Comparison of ENCODE assay signal across 17 cellular contexts in genomic region chr5:158876263-158876942, GRCh38.
DNase-seq lines count a peak whose midpoint lies in the region; ATAC-seq, FAIRE-seq and TF ChIP-seq lines count a peak whose summit lies in the region.
"Had no signal": no experiment of that assay in that cellular context is flagged by ENCODE, and none has a peak within 500 bp of the region (broad histone marks: within the 10 kb centered on the region; RNA-seq: fewer than 3 reads in every experiment).

No MANE protein-coding gene starts in this region.

- H3K4me1 ChIP-seq in esophagus muscularis mucosa, result peaks cover 14 to 35% (median 31%) of the 10 kb centered on the region in 4 donors

- peak overlapping the region; percentile 84 for H3K27ac Mint-ChIP-seq in stimulated activated memory B cell treated with anti-CD40 and anti-IgM and Interleukin-4, amounts not matched to agents 10 μg/mL and 1 μg/mL and 100 μg/mL, for 72 hours

- no peaks in the 10 kb centered on the region for H3K27me3 ChIP-seq in GM06990 (replicated peaks; ENCODE audit: control insufficient read depth, insufficient read depth, low read length)
- peaks cover 0 to 5% (median 2%) of the 10 kb centered on the region in 4 donors for H3K27me3 ChIP-seq in esophagus muscularis mucosa

- no peak for ATAC-seq in stimulated activated memory B cell treated with anti-CD40 and anti-IgM and Interleukin-4, amounts not matched to agents 10 μg/mL and 1 μg/mL and 100 μg/mL, for 72 hours
- ATAC-seq in GM19467 (IDR thresholded peaks at IDR 0.05; ENCODE audit: unreplicated experiment), result no peak

- no peaks in the 10 kb centered on the region for H3K27me3 Mint-ChIP-seq in stimulated activated memory B cell treated with anti-CD40 and anti-IgM and Interleukin-4, amounts not matched to agents 10 μg/mL and 1 μg/mL and 100 μg/mL, for 72 hours

- 83% methylated on average over 10 of the region's 10 CpGs for WGBS in esophagus muscularis mucosa

- no peak for FAIRE-seq in H54 (lab: Jason Lieb, UNC)
- FAIRE-seq: astrocyte, keratinocyte had no signal

- no peaks in the 10 kb centered on the region for H3K9me3 Mint-ChIP-seq in stimulated activated memory B cell treated with anti-CD40 and anti-IgM and Interleukin-4, amounts not matched to agents 10 μg/mL and 1 μg/mL and 100 μg/mL, for 72 hours

- peaks cover 14% of the 10 kb centered on the region for H3K36me3 Mint-ChIP-seq in stimulated activated memory B cell treated with anti-CD40 and anti-IgM and Interleukin-4, amounts not matched to agents 10 μg/mL and 1 μg/mL and 100 μg/mL, for 72 hours
- H3K36me3 Mint-ChIP-seq: CD4-positive, CD25-positive, alpha-beta regulatory T cell had no signal

- H3K4me3 ChIP-seq in GM06990 (replicated peaks; ENCODE audit: low read depth, low read length) (peak overlapping the region; percentile 5), esophagus muscularis mucosa (no peak overlapping the region)

- H3K36me3 ChIP-seq in GM06990 (ENCODE audit: control insufficient read depth, insufficient read depth, low read length) (no peaks in the 10 kb centered on the region), esophagus muscularis mucosa (no peaks in the 10 kb centered on the region)

- H3K27ac ChIP-seq in esophagus muscularis mucosa (replicated peaks in 1 of 4), result peak overlapping the region; percentile 12 to 40 (median 22)
- H3K27ac ChIP-seq: RWPE1 had no signal

- peak overlapping the region; percentile 52 for H3K4me3 Mint-ChIP-seq in stimulated activated memory B cell treated with anti-CD40 and anti-IgM and Interleukin-4, amounts not matched to agents 10 μg/mL and 1 μg/mL and 100 μg/mL, for 72 hours

- no peaks in the 10 kb centered on the region for H3K9me3 ChIP-seq in esophagus muscularis mucosa

- DNase-seq in GM06990 (ENCODE audit: extremely low read depth, insufficient read length) (peak; percentile 37), H4 (ENCODE audit: low spot score) (peak; percentile 5), esophagus muscularis mucosa (ENCODE audit: extremely low spot score) (peak; percentile 79), NCI-H2081 (lab: John Stamatoyannopoulos, UW) (no peak), NCI-H2227 (lab: John Stamatoyannopoulos, UW; ENCODE audit: unreplicated experiment) (no peak), H54 (ENCODE audit: insufficient read length, low spot score) (no peak)
- DNase-seq: activated CD4-positive, alpha-beta T cell treated with anti-CD3 and anti-CD28 coated beads, Interleukin-2, amount 50 U/mL, for 1 hour; CD4-positive, CD25-positive, alpha-beta regulatory T cell; effector CD8-positive, alpha-beta T cell; NCI-H1694; NCI-H748 treated with DMSO at 0.1 percent for 48 hours; stimulated activated CD4-positive, alpha-beta T cell treated with anti-CD3 and anti-CD28 coated beads, Interleukin-4, amount 100 ng/mL, for 1 hour had no signal

- intact Hi-C loops in esophagus muscularis mucosa (cut with DNase I), result no loop called here

- TF ChIP-seq CTCF in GM06990 (IDR thresholded peaks at IDR 0.05; ENCODE audit: insufficient read depth, low read length, poor library complexity, severe bottlenecking) (peak; percentile 32), esophagus muscularis mucosa (IDR thresholded peaks at IDR 0.05) (no peak)

- TF ChIP-seq EP300 in esophagus muscularis mucosa (IDR thresholded peaks at IDR 0.05), result no peak

- TF ChIP-seq POLR2A in esophagus muscularis mucosa (IDR thresholded peaks at IDR 0.05; ENCODE audit: low read depth) (no peak), H54 (IDR thresholded peaks at IDR 0.05; ENCODE audit: low read depth, low read length) (no peak)

- H3K4me1 Mint-ChIP-seq in stimulated activated memory B cell treated with anti-CD40 and anti-IgM and Interleukin-4, amounts not matched to agents 10 μg/mL and 1 μg/mL and 100 μg/mL, for 72 hours, result peaks cover 100% of the 10 kb centered on the region

Comparison
In these comparisons a context has a peak if more than half of its experiments do, and no peak if none do; other contexts are left out.
1. DNase-seq: peak in GM06990 (single experiment), H4 (single experiment) and esophagus muscularis mucosa (single experiment); none in NCI-H2081 (0 of 2), NCI-H2227 (single experiment) and H54 (single experiment).